ENCODE assay signal across 20 cellular contexts in genomic region chr7:380724-381210, GRCh38.
DNase-seq lines count a peak whose midpoint lies in the region; ATAC-seq and TF ChIP-seq lines count a peak whose summit lies in the region.
"Had no signal": no experiment of that assay in that cellular context is flagged by ENCODE, and none has a peak within 500 bp of the region (broad histone marks: within the 10 kb centered on the region; RNA-seq: fewer than 3 reads in every experiment).

No MANE protein-coding gene starts in this region.

- H3K4me3 ChIP-seq in CD4-positive, alpha-beta memory T cell (ENCODE audit: low read length in 2 of 2): no peak overlapping the region
- H3K4me3 ChIP-seq in PC-9: no peak overlapping the region
- H3K4me3 ChIP-seq: GM23248, hepatocyte, left lung had no signal

- H4K20me1 ChIP-seq in PC-9 (ENCODE audit: insufficient read depth): no peaks in the 10 kb centered on the region

- no peak overlapping the region for H2AFZ ChIP-seq in PC-9
- H2AFZ ChIP-seq: GM23248, hepatocyte had no signal

- H3K9me2 ChIP-seq in PC-9 (ENCODE audit: insufficient read depth): no peaks in the 10 kb centered on the region

- no TSS peak for BruUV-seq in PC-9 (replicated peaks; lab: Mats Ljungman, UMichigan)

- peaks cover 2 to 28% (median 15%) of the 10 kb centered on the region in 8 donors for H3K9me3 Mint-ChIP-seq in CD4-positive, alpha-beta memory T cell
- H3K9me3 Mint-ChIP-seq in activated naive CD8-positive, alpha-beta T cell (ENCODE audit: low read depth): peaks cover 9% of the 10 kb centered on the region
- peaks cover 0 to 22% (median 12%) of the 10 kb centered on the region in 9 donors for H3K9me3 Mint-ChIP-seq in naive thymus-derived CD8-positive, alpha-beta T cell

- H3K27ac ChIP-seq in CD4-positive, alpha-beta memory T cell (ENCODE audit: low read depth, low read length): no peak overlapping the region
- H3K27ac ChIP-seq in PC-9: no peak overlapping the region
- H3K27ac ChIP-seq: esophagus squamous epithelium, GM23248, hepatocyte, HL-60, left lung, Peyer's patch had no signal

- H3K27me3 ChIP-seq in CD4-positive, alpha-beta memory T cell (ENCODE audit: insufficient read depth, low read length): no peaks in the 10 kb centered on the region
- H3K27me3 ChIP-seq in PC-9 (ENCODE audit: insufficient read depth, low read depth): peaks cover 95% of the 10 kb centered on the region
- H3K27me3 ChIP-seq: hepatocyte, Peyer's patch had no signal

- H3K27me3 Mint-ChIP-seq in CD4-positive, alpha-beta memory T cell: peaks cover 0 to 1% of the 10 kb centered on the region in 2 donors
- no peaks in the 10 kb centered on the region for H3K27me3 Mint-ChIP-seq in activated naive CD8-positive, alpha-beta T cell
- H3K27me3 Mint-ChIP-seq in naive thymus-derived CD8-positive, alpha-beta T cell: no peaks in the 10 kb centered on the region
- H3K27me3 Mint-ChIP-seq: stimulated activated naive CD8-positive, alpha-beta T cell treated with anti-CD3 and anti-CD28 coated beads, Interleukin-15, Interleukin-2, amounts not matched to agents 100 ng/mL and 50 ng/mL, for 24 hours had no signal

- H3K27ac Mint-ChIP-seq in CD4-positive, alpha-beta memory T cell: peak overlapping the region in 2 of 7 donors; percentile 12 to 89
- H3K27ac Mint-ChIP-seq in activated naive CD8-positive, alpha-beta T cell: peak overlapping the region; percentile 41
- H3K27ac Mint-ChIP-seq in naive thymus-derived CD8-positive, alpha-beta T cell: peak overlapping the region in 4 of 10 donors; percentile 37 to 95 (median 82)

- intact Hi-C loops in CD4-positive, alpha-beta memory T cell (cut with micrococcal nuclease): no loop called here
- intact Hi-C loops in PC-9 (cut with micrococcal nuclease; ENCODE audit: unreplicated experiment): no loop called here

- H3K4me2 ChIP-seq in PC-9: no peak overlapping the region

- H3K4me1 ChIP-seq in CD4-positive, alpha-beta memory T cell (ENCODE audit: insufficient read depth, low read length): peaks cover 24% of the 10 kb centered on the region
- H3K4me1 ChIP-seq in PC-9 (replicated peaks; ENCODE audit: insufficient read depth): no peaks in the 10 kb centered on the region

- H3F3A ChIP-seq in PC-9 (ENCODE audit: insufficient read depth, low read depth): no peaks in the 10 kb centered on the region

- CTCF ChIA-PET in CD4-positive, alpha-beta memory T cell (lab: Charles Lee; ENCODE audit: partially characterized antibody): interaction anchor here (1.2 kb wide), 1 partner anchor 48 kb away, joined by 3 read pairs; no protein-coding TSS in a partner anchor
- CTCF ChIA-PET in PC-9 (lab: Charles Lee): no interaction called here

- peaks cover 1 to 13% of the 10 kb centered on the region in 2 donors for H3K36me3 Mint-ChIP-seq in CD4-positive, alpha-beta memory T cell
- peaks cover 4% of the 10 kb centered on the region for H3K36me3 Mint-ChIP-seq in activated naive CD8-positive, alpha-beta T cell
- peaks cover 0 to 10% (median 4%) of the 10 kb centered on the region in 3 donors for H3K36me3 Mint-ChIP-seq in naive thymus-derived CD8-positive, alpha-beta T cell

- TF ChIP-seq CTCF in PC-9 (conservative IDR thresholded peaks at IDR 0.05): no peak

- DNase-seq in SHP77 (lab: John Stamatoyannopoulos, UW) (peak; percentile 66 to 84), SHP77 treated with DMSO at 0.1 percent for 48 hours (lab: John Stamatoyannopoulos, UW) (no peak), PC-9 (no peak)
- no peak for DNase-seq in CD4-positive, alpha-beta memory T cell
- DNase-seq in naive thymus-derived CD8-positive, alpha-beta T cell: no peak
- DNase-seq: activated CD4-positive, alpha-beta T cell treated with anti-CD3 and anti-CD28 coated beads, Interleukin-2, amount 50 U/mL, for 1 hour; esophagus squamous epithelium; GM23248; Kasumi-1; NCI-H1694 treated with DMSO at 0.1 percent for 48 hours; NCI-H524 treated with DMSO at 0.1 percent for 48 hours; T-helper 2 cell had no signal

- H3K79me2 ChIP-seq in PC-9 (ENCODE audit: low read depth): no peaks in the 10 kb centered on the region
- H3K79me2 ChIP-seq: hepatocyte had no signal

- H3K4me1 Mint-ChIP-seq in CD4-positive, alpha-beta memory T cell: peaks cover 18 to 43% (median 25%) of the 10 kb centered on the region in 4 donors
- H3K4me1 Mint-ChIP-seq in activated naive CD8-positive, alpha-beta T cell (ENCODE audit: low read depth): peaks cover 28% of the 10 kb centered on the region
- peaks cover 20 to 35% (median 30%) of the 10 kb centered on the region in 4 donors for H3K4me1 Mint-ChIP-seq in naive thymus-derived CD8-positive, alpha-beta T cell

- POLR2A ChIA-PET in CD4-positive, alpha-beta memory T cell (lab: Charles Lee; ENCODE audit: partially characterized antibody): interaction anchor here (1.6 to 2.8 kb wide), 2 partner anchors 21 to 29 kb away, joined by 4 to 13 read pairs; no protein-coding TSS in a partner anchor
- POLR2A ChIA-PET in naive thymus-derived CD8-positive, alpha-beta T cell (lab: Charles Lee): interaction anchor here (0.8 to 1.5 kb wide), 2 partner anchors 18 to 29 kb away, joined by 3 to 5 read pairs; no protein-coding TSS in a partner anchor
- POLR2A ChIA-PET in PC-9 (lab: Charles Lee; ENCODE audit: unreplicated experiment): no interaction called here

- H3K36me3 ChIP-seq in CD4-positive, alpha-beta memory T cell (ENCODE audit: insufficient read depth, low read length): no peaks in the 10 kb centered on the region
- no peaks in the 10 kb centered on the region for H3K36me3 ChIP-seq in PC-9 (ENCODE audit: low read depth)
- H3K36me3 ChIP-seq: esophagus squamous epithelium, left lung, Peyer's patch had no signal

- peak overlapping the region in 5 of 8 donors; percentile 7 to 81 (median 67) for H3K4me3 Mint-ChIP-seq in CD4-positive, alpha-beta memory T cell
- H3K4me3 Mint-ChIP-seq in activated naive CD8-positive, alpha-beta T cell: peak overlapping the region; percentile 62
- peak overlapping the region in 7 of 10 donors; percentile 34 to 82 (median 74) for H3K4me3 Mint-ChIP-seq in naive thymus-derived CD8-positive, alpha-beta T cell

- no peak for ATAC-seq in naive thymus-derived CD8-positive, alpha-beta T cell
- ATAC-seq in esophagus mucosa: no peak
- ATAC-seq in HG03196 (IDR thresholded peaks at IDR 0.05; ENCODE audit: unreplicated experiment): no peak
- ATAC-seq: left lung had no signal

- H3K9me3 ChIP-seq in CD4-positive, alpha-beta memory T cell (ENCODE audit: control insufficient read depth in 1 of 2, low read length in 2 of 2): no peaks in the 10 kb centered on the region
- H3K9me3 ChIP-seq in PC-9 (ENCODE audit: insufficient read depth, low read depth): peaks cover 9% of the 10 kb centered on the region
- H3K9me3 ChIP-seq: Peyer's patch had no signal

Comparison
In these comparisons a context has a peak if more than half of its experiments do, and no peak if none do; other contexts are left out.
1. DNase-seq: peak in SHP77 (2 of 2); none in SHP77 treated with DMSO at 0.1 percent for 48 hours (single experiment), CD4-positive, alpha-beta memory T cell (0 of 5), naive thymus-derived CD8-positive, alpha-beta T cell (0 of 10) and PC-9 (0 of 2).
2. Peak in every context shown above with its lines, with median percentiles within 50 percentile points of each other: H3K4me3 Mint-ChIP-seq.